8 cellular contexts compared by ENCODE assay signal in the genomic region with DNA sequence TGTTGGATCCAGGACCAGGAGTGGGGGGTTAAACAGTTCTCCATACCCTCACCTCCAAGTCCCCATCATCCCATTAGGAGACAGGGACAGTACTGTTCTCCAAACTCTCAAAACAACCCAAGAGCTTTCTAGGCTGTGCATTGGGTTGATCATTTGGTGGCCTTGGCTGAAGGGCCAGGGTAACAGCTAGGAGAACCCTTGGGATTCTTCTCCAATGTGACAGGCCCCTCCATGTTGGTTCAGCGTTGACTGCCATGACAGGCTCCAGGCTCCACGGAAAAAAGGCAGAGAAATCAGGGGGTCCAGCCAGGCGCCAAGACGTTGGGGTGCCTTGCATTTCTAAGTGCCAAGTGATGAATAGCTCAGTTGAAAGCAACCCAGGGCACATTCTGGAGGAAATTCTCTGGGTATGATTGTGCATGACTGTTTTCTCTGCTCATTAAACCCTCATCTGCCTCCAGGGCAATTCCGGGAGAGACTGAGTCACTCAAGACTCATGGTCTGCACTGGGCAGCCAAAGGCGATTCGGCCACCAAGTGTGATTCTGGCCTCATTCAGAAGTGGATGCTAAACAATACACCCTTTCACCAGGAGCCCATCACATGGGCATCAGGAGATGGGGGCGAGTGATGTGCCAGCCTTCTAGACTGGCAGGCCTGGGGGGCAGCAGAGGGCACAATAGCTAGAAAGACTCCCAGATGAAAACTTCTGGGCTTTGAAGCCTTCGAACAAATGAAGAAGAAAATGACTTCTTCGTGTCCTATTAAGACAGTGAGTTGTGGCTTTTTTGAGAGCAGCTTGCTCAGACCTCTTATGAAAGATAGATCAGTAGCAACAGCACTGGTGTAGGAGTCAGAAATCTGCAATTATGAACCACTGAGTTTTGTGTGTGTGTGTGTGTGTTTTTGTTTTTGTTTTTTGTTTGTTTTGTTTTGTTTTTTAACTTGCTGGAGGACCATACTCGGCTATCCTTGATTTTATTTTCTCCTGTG. TPM values are rescaled to one million over a fixed set of nuclear protein-coding genes. Genes with fewer than 3 reads are reported as not detected.
DNase-seq lines count a peak whose midpoint lies in the region; ATAC-seq and TF ChIP-seq lines count a peak whose summit lies in the region.

No MANE protein-coding gene starts in this region.

- H3K4me1 ChIP-seq in GM23338 (ENCODE audit: insufficient read depth): peaks cover 13% of the 10 kb centered on the region; the same call in 1 of the 2 replicates

- no peak overlapping the region for H2AFZ ChIP-seq in GM23338

- H3K4me2 ChIP-seq in GM23338: no peak overlapping the region

- H3K4me1 Mint-ChIP-seq in activated T-helper 1 cell treated with anti-CD3 and anti-CD28 coated beads, Interleukin-12 subunit alpha, Interleukin-12 subunit beta, Interleukin-2, Interleukin-4 antibody, amounts not matched to agents 30 ng/mL and 10 ng/mL and 1 ng/mL, durations not matched to agents 14 hours and 24 hours and 36 hours (ENCODE audit: low read depth): peaks cover 100% of the 10 kb centered on the region
- H3K4me1 Mint-ChIP-seq in stimulated activated effector memory CD8-positive, alpha-beta T cell treated with anti-CD3 and anti-CD28 coated beads, Interleukin-12 subunit alpha, Interleukin-12 subunit beta, amount 100 ng/mL, for 72 hours: peaks cover 96% of the 10 kb centered on the region
- H3K4me1 Mint-ChIP-seq in GM23338: peaks cover 11% of the 10 kb centered on the region; the same call in 2 of the 3 replicates

- H3K36me3 Mint-ChIP-seq in activated T-helper 1 cell treated with anti-CD3 and anti-CD28 coated beads, Interleukin-12 subunit alpha, Interleukin-12 subunit beta, Interleukin-2, Interleukin-4 antibody, amounts not matched to agents 30 ng/mL and 10 ng/mL and 1 ng/mL, durations not matched to agents 14 hours and 24 hours and 36 hours (ENCODE audit: low read depth): peaks cover 67% of the 10 kb centered on the region
- peaks cover 73% of the 10 kb centered on the region for H3K36me3 Mint-ChIP-seq in stimulated activated effector memory CD8-positive, alpha-beta T cell treated with anti-CD3 and anti-CD28 coated beads, Interleukin-12 subunit alpha, Interleukin-12 subunit beta, amount 100 ng/mL, for 72 hours
- H3K36me3 Mint-ChIP-seq in GM23338 (ENCODE audit: low read depth): no peaks in the 10 kb centered on the region

- intact Hi-C loops in activated T-helper 1 cell treated with anti-CD3 and anti-CD28 coated beads, Interleukin-12 subunit alpha, Interleukin-12 subunit beta, Interleukin-2, Interleukin-4 antibody, amounts not matched to agents 30 ng/mL and 10 ng/mL and 1 ng/mL, durations not matched to agents 14 hours and 24 hours and 36 hours (cut with micrococcal nuclease): loop anchor here (1.0 kb wide), 7 partner anchors 11 to 516 kb away; partner anchors contain the start of genes APIP and PDHX
- intact Hi-C loops in head of caudate nucleus (cut with DNase I): no loop called here

- H3K27ac ChIP-seq in GM23338 (ENCODE audit: low read depth): no peak overlapping the region

- H3K4me3 Mint-ChIP-seq in activated T-helper 1 cell treated with anti-CD3 and anti-CD28 coated beads, Interleukin-12 subunit alpha, Interleukin-12 subunit beta, Interleukin-2, Interleukin-4 antibody, amounts not matched to agents 30 ng/mL and 10 ng/mL and 1 ng/mL, durations not matched to agents 14 hours and 24 hours and 36 hours: peak overlapping the region; percentile 63
- peak overlapping the region; percentile 72 for H3K4me3 Mint-ChIP-seq in stimulated activated effector memory CD8-positive, alpha-beta T cell treated with anti-CD3 and anti-CD28 coated beads, Interleukin-12 subunit alpha, Interleukin-12 subunit beta, amount 100 ng/mL, for 72 hours
- H3K4me3 Mint-ChIP-seq in GM23338: no peak overlapping the region

- no peaks in the 10 kb centered on the region for H3K27me3 ChIP-seq in GM23338 (ENCODE audit: insufficient read depth)

- H3K9me3 Mint-ChIP-seq in activated T-helper 1 cell treated with anti-CD3 and anti-CD28 coated beads, Interleukin-12 subunit alpha, Interleukin-12 subunit beta, Interleukin-2, Interleukin-4 antibody, amounts not matched to agents 30 ng/mL and 10 ng/mL and 1 ng/mL, durations not matched to agents 14 hours and 24 hours and 36 hours: no peaks in the 10 kb centered on the region
- H3K9me3 Mint-ChIP-seq in stimulated activated effector memory CD8-positive, alpha-beta T cell treated with anti-CD3 and anti-CD28 coated beads, Interleukin-12 subunit alpha, Interleukin-12 subunit beta, amount 100 ng/mL, for 72 hours: no peaks in the 10 kb centered on the region
- no peaks in the 10 kb centered on the region for H3K9me3 Mint-ChIP-seq in GM23338

- H3K27me3 Mint-ChIP-seq in activated T-helper 1 cell treated with anti-CD3 and anti-CD28 coated beads, Interleukin-12 subunit alpha, Interleukin-12 subunit beta, Interleukin-2, Interleukin-4 antibody, amounts not matched to agents 30 ng/mL and 10 ng/mL and 1 ng/mL, durations not matched to agents 14 hours and 24 hours and 36 hours (ENCODE audit: insufficient read depth): no peaks in the 10 kb centered on the region
- no peaks in the 10 kb centered on the region for H3K27me3 Mint-ChIP-seq in GM23338 (ENCODE audit: insufficient read depth, low read depth, poor library complexity)

- DNase-seq in activated T-helper 1 cell treated with anti-CD3 and anti-CD28 coated beads, Interleukin-12 subunit alpha, Interleukin-12 subunit beta, Interleukin-2, Interleukin-4 antibody, amounts not matched to agents 30 ng/mL and 10 ng/mL and 1 ng/mL, durations not matched to agents 14 hours and 24 hours and 36 hours (ENCODE audit: low spot score): peak; percentile 35
- peak in 40 of 42 donors; percentile 35 to 92 (median 70) for DNase-seq in head of caudate nucleus
- peak in 1 of 2 donors; percentile 80 for DNase-seq in stimulated activated effector memory CD8-positive, alpha-beta T cell treated with anti-CD3 and anti-CD28 coated beads, Interleukin-12 subunit alpha, Interleukin-12 subunit beta, amount 100 ng/mL, for 72 hours (ENCODE audit: low spot score in 2 of 2)
- no peak for DNase-seq in NCI-H2029 treated with DMSO at 0.1 percent for 48 hours (lab: John Stamatoyannopoulos, UW)
- no peak for DNase-seq in GM23338 (ENCODE audit: low spot score)
- no peak for DNase-seq in NCI-H2196 (lab: John Stamatoyannopoulos, UW; ENCODE audit: unreplicated experiment)

- TF ChIP-seq CTCF in GM23338 (conservative IDR thresholded peaks at IDR 0.05; ENCODE audit: low read depth in 2 of 2): no peak

- H3F3A ChIP-seq in GM23338 (replicated peaks; ENCODE audit: low read depth): no peaks in the 10 kb centered on the region

- ATAC-seq in GM18868 (IDR thresholded peaks at IDR 0.05; ENCODE audit: unreplicated experiment) (peak; percentile 3), HG03108 (IDR thresholded peaks at IDR 0.05; ENCODE audit: unreplicated experiment) (peak; percentile 3), GM23338 (no peak)
- peak; percentile 71 for ATAC-seq in stimulated activated effector memory CD8-positive, alpha-beta T cell treated with anti-CD3 and anti-CD28 coated beads, Interleukin-12 subunit alpha, Interleukin-12 subunit beta, amount 100 ng/mL, for 72 hours

- H3K9me2 ChIP-seq in GM23338 (ENCODE audit: insufficient read depth): peaks cover 4% of the 10 kb centered on the region; the same call in 1 of the 2 replicates

- no peaks in the 10 kb centered on the region for H3K36me3 ChIP-seq in GM23338 (ENCODE audit: insufficient read depth)

- H3K4me3 ChIP-seq in GM23338: no peak overlapping the region

- H3K27ac Mint-ChIP-seq in activated T-helper 1 cell treated with anti-CD3 and anti-CD28 coated beads, Interleukin-12 subunit alpha, Interleukin-12 subunit beta, Interleukin-2, Interleukin-4 antibody, amounts not matched to agents 30 ng/mL and 10 ng/mL and 1 ng/mL, durations not matched to agents 14 hours and 24 hours and 36 hours: peak overlapping the region; percentile 97
- peak overlapping the region; percentile 98 for H3K27ac Mint-ChIP-seq in stimulated activated effector memory CD8-positive, alpha-beta T cell treated with anti-CD3 and anti-CD28 coated beads, Interleukin-12 subunit alpha, Interleukin-12 subunit beta, amount 100 ng/mL, for 72 hours
- H3K27ac Mint-ChIP-seq in GM23338: no peak overlapping the region

- H4K20me1 ChIP-seq in GM23338 (replicated peaks; ENCODE audit: insufficient read depth): no peaks in the 10 kb centered on the region

- no peaks in the 10 kb centered on the region for H3K79me2 ChIP-seq in GM23338 (replicated peaks; ENCODE audit: insufficient read depth)

TF ChIP-seq in GM23338, 12 proteins besides CTCF, POLR2A, EP300 and RAD21 (continues in another document):
- TF ChIP-seq, protein P1, sequence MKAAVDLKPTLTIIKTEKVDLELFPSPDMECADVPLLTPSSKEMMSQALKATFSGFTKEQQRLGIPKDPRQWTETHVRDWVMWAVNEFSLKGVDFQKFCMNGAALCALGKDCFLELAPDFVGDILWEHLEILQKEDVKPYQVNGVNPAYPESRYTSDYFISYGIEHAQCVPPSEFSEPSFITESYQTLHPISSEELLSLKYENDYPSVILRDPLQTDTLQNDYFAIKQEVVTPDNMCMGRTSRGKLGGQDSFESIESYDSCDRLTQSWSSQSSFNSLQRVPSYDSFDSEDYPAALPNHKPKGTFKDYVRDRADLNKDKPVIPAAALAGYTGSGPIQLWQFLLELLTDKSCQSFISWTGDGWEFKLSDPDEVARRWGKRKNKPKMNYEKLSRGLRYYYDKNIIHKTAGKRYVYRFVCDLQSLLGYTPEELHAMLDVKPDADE (IDR thresholded peaks at IDR 0.05): no peak
- TF ChIP-seq JUNB (IDR thresholded peaks at IDR 0.05; ENCODE audit: unreplicated experiment): no peak
- TF ChIP-seq NANOG (IDR thresholded peaks at IDR 0.05; ENCODE audit: borderline replicate concordance): no peak
- no peak for TF ChIP-seq ZNF114 (CRISPR knock-in tag; IDR thresholded peaks at IDR 0.05)
- TF ChIP-seq POLR2AphosphoS5 (IDR thresholded peaks at IDR 0.05; ENCODE audit: low read depth): no peak
- no peak for TF ChIP-seq EZH2 (IDR thresholded peaks at IDR 0.05; ENCODE audit: low read depth, unreplicated experiment)
- no peak for TF ChIP-seq ZNF331 (CRISPR knock-in tag; IDR thresholded peaks at IDR 0.05; ENCODE audit: low read depth)
- TF ChIP-seq EZH2phosphoT487 (IDR thresholded peaks at IDR 0.05; ENCODE audit: unreplicated experiment): no peak

RNA-seq across cellular contexts. Expression of gene CD44, which starts 27.7 kb away (rescaled TPM):
- total RNA-seq in activated T-helper 1 cell treated with anti-CD3 and anti-CD28 coated beads, Interleukin-12 subunit alpha, Interleukin-12 subunit beta, Interleukin-2, Interleukin-4 antibody, amounts not matched to agents 30 ng/mL and 10 ng/mL and 1 ng/mL, durations not matched to agents 14 hours and 24 hours and 36 hours: 547 and 550 TPM in 2 replicates
- 8.3 and 10.1 TPM in 2 replicates for total RNA-seq in GM23338 (2014; rRNA removed; shearing (Covaris generic))
- polyA plus RNA-seq in GM23338 (2016; fragmentation: Nextera tagmentation; extraction: Ambion mirVana): 3.8 and 4.0 TPM in 2 replicates

Comparison
In these comparisons a context has a peak if more than half of its experiments do, and no peak if none do; other contexts are left out.
1. DNase-seq: peak in activated T-helper 1 cell treated with anti-CD3 and anti-CD28 coated beads, Interleukin-12 subunit alpha, Interleukin-12 subunit beta, Interleukin-2, Interleukin-4 antibody, amounts not matched to agents 30 ng/mL and 10 ng/mL and 1 ng/mL, durations not matched to agents 14 hours and 24 hours and 36 hours (single experiment) and head of caudate nucleus (40 of 42); none in NCI-H2029 treated with DMSO at 0.1 percent for 48 hours (single experiment), GM23338 (single experiment) and NCI-H2196 (single experiment).
2. RNA of gene CD44, which starts 27.7 kb away (total RNA-seq): 547 to 550 TPM in activated T-helper 1 cell treated with anti-CD3 and anti-CD28 coated beads, Interleukin-12 subunit alpha, Interleukin-12 subunit beta, Interleukin-2, Interleukin-4 antibody, amounts not matched to agents 30 ng/mL and 10 ng/mL and 1 ng/mL, durations not matched to agents 14 hours and 24 hours and 36 hours; 8.3 to 10.1 TPM in GM23338; every median in the first group is over 10 times any median in the second.